3 cellular contexts compared by ENCODE assay signal in genomic region chr7:76162416-76163170, GRCh38. TPM values are rescaled to one million over a fixed set of nuclear protein-coding genes. Genes with fewer than 3 reads are reported as not detected.
"Had no signal": no experiment of that assay in that cellular context is flagged by ENCODE, and none has a peak within 500 bp of the region (broad histone marks: within the 10 kb centered on the region; RNA-seq: fewer than 3 reads in every experiment).

No MANE protein-coding gene starts in this region.

RNA-seq across cellular contexts. Expression of gene SRRM3, which starts 39.1 kb away (rescaled TPM):
- total RNA-seq: activated CD4-positive, alpha-beta memory T cell treated with anti-CD3 and anti-CD28 coated beads for 36 hours; activated naive CD8-positive, alpha-beta T cell treated with anti-CD3 and anti-CD28 coated beads for 36 hours had no signal
- polyA plus RNA-seq: immature natural killer cell had no signal
